Comparison of ENCODE assay signal across 8 cellular contexts in genomic region chr19:7868671-7869452, GRCh38. TPM values are rescaled to one million over a fixed set of nuclear protein-coding genes. Genes with fewer than 3 reads are reported as not detected.
DNase-seq lines count a peak whose midpoint lies in the region; TF ChIP-seq lines count a peak whose summit lies in the region.

No MANE protein-coding gene starts in this region.

- intact Hi-C loops in activated CD4-positive, alpha-beta T cell treated with anti-CD3 and anti-CD28 coated beads, Interleukin-2, amount 10 ng/mL, durations not matched to agents 24 days and 14 days (cut with micrococcal nuclease), result loop anchor here (1.0 to 2.0 kb wide), 3 partner anchors 34 to 51 kb away; partner anchors contain the start of genes MAP2K7 and SNAPC2
- intact Hi-C loops in dorsolateral prefrontal cortex (cut with DNase I), result loop anchor here (5.0 kb wide), 2 partner anchors 37 to 53 kb away; partner anchors contain the start of genes EVI5L (in 2 of the 2) and SNAPC2 (in 1 of the 2)

- peaks cover 30% of the 10 kb centered on the region for H3K4me1 Mint-ChIP-seq in activated CD4-positive, alpha-beta T cell treated with anti-CD3 and anti-CD28 coated beads, Interleukin-2, amount 10 ng/mL, durations not matched to agents 24 days and 14 days

- no peaks in the 10 kb centered on the region for H3K79me1 ChIP-seq in mesenchymal stem cell (replicated peaks; ENCODE audit: low read length, poor library complexity, severe bottlenecking)

- H3K4me2 ChIP-seq in mesenchymal stem cell (ENCODE audit: low read length, poor library complexity, severe bottlenecking), result peak overlapping the region; percentile 86

- no peak overlapping the region for H3K9ac ChIP-seq in mesenchymal stem cell (ENCODE audit: low read length)

- peaks cover 9% of the 10 kb centered on the region for H3K9me3 Mint-ChIP-seq in activated CD4-positive, alpha-beta T cell treated with anti-CD3 and anti-CD28 coated beads, Interleukin-2, amount 10 ng/mL, durations not matched to agents 24 days and 14 days

- no peak overlapping the region for H2AK5ac ChIP-seq in mesenchymal stem cell (ENCODE audit: low read length, severe bottlenecking)

- peaks cover 38% of the 10 kb centered on the region for H3K27me3 Mint-ChIP-seq in activated CD4-positive, alpha-beta T cell treated with anti-CD3 and anti-CD28 coated beads, Interleukin-2, amount 10 ng/mL, durations not matched to agents 24 days and 14 days

- H2BK5ac ChIP-seq in mesenchymal stem cell (ENCODE audit: low read depth, low read length, poor library complexity, severe bottlenecking), result no peak overlapping the region

- H3K9me3 ChIP-seq in MG63 (no peaks in the 10 kb centered on the region), mesenchymal stem cell (ENCODE audit: control insufficient read depth, low read length) (no peaks in the 10 kb centered on the region)

- H3K4me3 Mint-ChIP-seq in activated CD4-positive, alpha-beta T cell treated with anti-CD3 and anti-CD28 coated beads, Interleukin-2, amount 10 ng/mL, durations not matched to agents 24 days and 14 days, result peak overlapping the region; percentile 80

- DNase-seq in G401 (ENCODE audit: low spot score), result peak; percentile 64
- peak; percentile 96 for DNase-seq in H7
- DNase-seq in MG63, result peak; percentile 90
- peak; percentile 95 for DNase-seq in activated CD4-positive, alpha-beta T cell treated with anti-CD3 and anti-CD28 coated beads, Interleukin-2, amount 10 ng/mL, durations not matched to agents 24 days and 14 days
- DNase-seq in dorsolateral prefrontal cortex, result peak in 3 of 10 donors; percentile 51 to 79 (median 66)
- peak; percentile 68 for DNase-seq in mesenchymal stem cell
- peak; percentile 72 for DNase-seq in stimulated activated CD8-positive, alpha-beta memory T cell treated with anti-CD3 and anti-CD28 coated beads, Interleukin-12 subunit alpha, Interleukin-12 subunit beta, amount 100 ng/mL, for 4 hours (ENCODE audit: low read depth)
- no peak for DNase-seq in NCI-H1694 treated with DMSO at 0.1 percent for 48 hours (lab: John Stamatoyannopoulos, UW)

- no peak overlapping the region for H4K8ac ChIP-seq in mesenchymal stem cell (ENCODE audit: low read length)

- in situ Hi-C loops in G401 (cut with HindIII; ENCODE audit: low sequenced_read_pairs), result no loop called here

- peak overlapping the region; percentile 87 for H2AFZ ChIP-seq in mesenchymal stem cell (ENCODE audit: low read depth, low read length)

- peak overlapping the region in 1 of 2 experiments; percentile 50 for H3K18ac ChIP-seq in mesenchymal stem cell (ENCODE audit: low read depth in 1 of 2, low read length in 2 of 2)

- peaks cover 59% of the 10 kb centered on the region for H3K27me3 ChIP-seq in H7 (ENCODE audit: control insufficient read depth, insufficient read depth, low read length)
- H3K27me3 ChIP-seq in MG63, result peaks cover 15% of the 10 kb centered on the region
- H3K27me3 ChIP-seq in dorsolateral prefrontal cortex, result peaks cover 0 to 5% (median 0%) of the 10 kb centered on the region in 45 donors
- H3K27me3 ChIP-seq in mesenchymal stem cell (ENCODE audit: control insufficient read depth in 1 of 2, insufficient read depth in 1 of 2, low read length in 2 of 2), result peaks cover 24 to 54% of the 10 kb centered on the region in 2 experiments

- H3K27ac ChIP-seq in dorsolateral prefrontal cortex, result peak overlapping the region in 43 of 59 donors; percentile 9 to 79 (median 46)
- no peak overlapping the region for H3K27ac ChIP-seq in mesenchymal stem cell (ENCODE audit: low read length, poor library complexity, severe bottlenecking)

- H3K23ac ChIP-seq in mesenchymal stem cell (ENCODE audit: low read length in 2 of 2), result peak overlapping the region in 1 of 2 experiments; percentile 49

- peaks cover 44% of the 10 kb centered on the region for H3K4me1 ChIP-seq in mesenchymal stem cell (ENCODE audit: control insufficient read depth, insufficient read depth, low read depth, low read length)

- no peak overlapping the region for H3K4ac ChIP-seq in mesenchymal stem cell (ENCODE audit: low read depth in 1 of 2, low read length in 2 of 2)

- H3K4me3 ChIP-seq in H7 (ENCODE audit: insufficient read depth, low read depth, low read length) (peak overlapping the region; percentile 54), MG63 (peak overlapping the region; percentile 48), dorsolateral prefrontal cortex (peak overlapping the region; percentile 18 to 66 (median 49)), mesenchymal stem cell (ENCODE audit: insufficient read depth in 1 of 2, low read depth in 1 of 2, low read length in 2 of 2) (peak overlapping the region; percentile 60 to 61)

- H2BK12ac ChIP-seq in mesenchymal stem cell (ENCODE audit: low read length in 2 of 2), result peak overlapping the region in 1 of 2 experiments; percentile 60

- no peak overlapping the region for H4K91ac ChIP-seq in mesenchymal stem cell (ENCODE audit: low read length)

- WGBS in mesenchymal stem cell, result 2% methylated on average over 55 of the region's 67 CpGs

- peak overlapping the region; percentile 36 for H3K27ac Mint-ChIP-seq in activated CD4-positive, alpha-beta T cell treated with anti-CD3 and anti-CD28 coated beads, Interleukin-2, amount 10 ng/mL, durations not matched to agents 24 days and 14 days

- H3K36me3 Mint-ChIP-seq in activated CD4-positive, alpha-beta T cell treated with anti-CD3 and anti-CD28 coated beads, Interleukin-2, amount 10 ng/mL, durations not matched to agents 24 days and 14 days (ENCODE audit: low read depth), result no peaks in the 10 kb centered on the region

- peak overlapping the region in 1 of 2 experiments; percentile 39 for H3K14ac ChIP-seq in mesenchymal stem cell (ENCODE audit: low read length in 2 of 2)

- no peak overlapping the region for H2BK120ac ChIP-seq in mesenchymal stem cell (ENCODE audit: low read depth, low read length)

- peak; percentile 28 to 90 (median 72) for TF ChIP-seq CTCF in dorsolateral prefrontal cortex (IDR thresholded peaks at IDR 0.05 in 54 of 56, conservative IDR thresholded peaks at IDR 0.05 in 2 of 56; ENCODE audit: low read depth in 1 of 56, partially characterized antibody in 56 of 56)

- H2BK15ac ChIP-seq in mesenchymal stem cell (ENCODE audit: low read depth, poor library complexity, severe bottlenecking), result no peak overlapping the region

- H3K36me3 ChIP-seq in H7 (replicated peaks; ENCODE audit: control insufficient read depth, insufficient read depth, low read length) (no peaks in the 10 kb centered on the region), MG63 (no peaks in the 10 kb centered on the region), mesenchymal stem cell (ENCODE audit: control insufficient read depth in 1 of 2, insufficient read depth in 2 of 2, low read depth in 1 of 2, low read length in 2 of 2) (peaks cover 0 to 4% of the 10 kb centered on the region in 2 experiments)

RNA-seq across cellular contexts. Expression of gene PRR36, which starts 5.3 kb away (rescaled TPM):
- total RNA-seq in G401 (2014; rRNA removed; shearing (Covaris generic)), result 0.03 and 0.49 TPM in 2 replicates
- 0.14 and 0.22 TPM in 2 replicates for total RNA-seq in H7 (2014; rRNA removed; shearing (Covaris generic))
- total RNA-seq in MG63 (2014; rRNA removed; shearing (Covaris generic); ENCODE audit: low replicate concordance), result not detected in 2 replicates
- total RNA-seq in activated CD4-positive, alpha-beta T cell treated with anti-CD3 and anti-CD28 coated beads, Interleukin-2, amount 10 ng/mL, durations not matched to agents 24 days and 14 days, result 0.21 TPM in 2 replicates
- 10 to 100 TPM; 15.0 to 72.0 (median 46.3) TPM for total RNA-seq in dorsolateral prefrontal cortex
- polyA plus RNA-seq in mesenchymal stem cell (2013, experiment 1 of 2), result 0.32 TPM
- polyA plus RNA-seq in mesenchymal stem cell (2013, experiment 2 of 2), result 0.25 TPM

RNA-seq across cellular contexts. Expression of gene LRRC8E, which starts 19.4 kb away (rescaled TPM):
- total RNA-seq in G401 (2014; rRNA removed; shearing (Covaris generic)), result 0.49 TPM in 1 of 2 replicates, not detected in the other
- 1.6 and 4.0 TPM in 2 replicates for total RNA-seq in H7 (2014; rRNA removed; shearing (Covaris generic))
- 11.9 and 20.1 TPM in 2 replicates for total RNA-seq in MG63 (2014; rRNA removed; shearing (Covaris generic); ENCODE audit: low replicate concordance)
- total RNA-seq in activated CD4-positive, alpha-beta T cell treated with anti-CD3 and anti-CD28 coated beads, Interleukin-2, amount 10 ng/mL, durations not matched to agents 24 days and 14 days, result not detected in 2 replicates
- under 1 TPM in 4 of 120 experiments, not detected in 116; 0.15 to 0.20 (median 0.18) TPM for total RNA-seq in dorsolateral prefrontal cortex
- polyA plus RNA-seq in mesenchymal stem cell (2013, experiment 1 of 2), result 3.7 TPM
- polyA plus RNA-seq in mesenchymal stem cell (2013, experiment 2 of 2), result 4.0 TPM

RNA-seq across cellular contexts. Expression of gene MAP2K7, which starts 34.8 kb away (rescaled TPM):
- 14.2 and 16.2 TPM in 2 replicates for total RNA-seq in G401 (2014; rRNA removed; shearing (Covaris generic))
- 21.1 and 24.3 TPM in 2 replicates for total RNA-seq in H7 (2014; rRNA removed; shearing (Covaris generic))
- total RNA-seq in MG63 (2014; rRNA removed; shearing (Covaris generic); ENCODE audit: low replicate concordance), result 21.2 and 38.6 TPM in 2 replicates
- total RNA-seq in activated CD4-positive, alpha-beta T cell treated with anti-CD3 and anti-CD28 coated beads, Interleukin-2, amount 10 ng/mL, durations not matched to agents 24 days and 14 days, result 46.7 and 47.6 TPM in 2 replicates
- total RNA-seq in dorsolateral prefrontal cortex, result 10 to 100 TPM; 28.0 to 51.9 (median 39.4) TPM
- polyA plus RNA-seq in mesenchymal stem cell (2013, experiment 1 of 2), result 19.1 TPM
- 18.7 TPM for polyA plus RNA-seq in mesenchymal stem cell (2013, experiment 2 of 2)

RNA-seq across cellular contexts. Expression of gene EVI5L, which starts 38.8 kb away (rescaled TPM):
- 19.0 and 24.5 TPM in 2 replicates for total RNA-seq in G401 (2014; rRNA removed; shearing (Covaris generic))
- total RNA-seq in H7 (2014; rRNA removed; shearing (Covaris generic)), result 3.5 and 5.0 TPM in 2 replicates
- 21.4 and 31.0 TPM in 2 replicates for total RNA-seq in MG63 (2014; rRNA removed; shearing (Covaris generic); ENCODE audit: low replicate concordance)
- 4.3 and 5.2 TPM in 2 replicates for total RNA-seq in activated CD4-positive, alpha-beta T cell treated with anti-CD3 and anti-CD28 coated beads, Interleukin-2, amount 10 ng/mL, durations not matched to agents 24 days and 14 days
- total RNA-seq in dorsolateral prefrontal cortex, result 10 to 100 TPM; 47.6 to 92.0 (median 62.5) TPM
- 13.3 TPM for polyA plus RNA-seq in mesenchymal stem cell (2013, experiment 1 of 2)
- polyA plus RNA-seq in mesenchymal stem cell (2013, experiment 2 of 2), result 13.1 TPM

RNA-seq across cellular contexts. Expression of gene TGFBR3L, which starts 45.8 kb away (rescaled TPM):
- total RNA-seq in G401 (2014; rRNA removed; shearing (Covaris generic)), result not detected in 2 replicates
- total RNA-seq in H7 (2014; rRNA removed; shearing (Covaris generic)), result 1.7 TPM in 1 of 2 replicates, not detected in the other
- total RNA-seq in MG63 (2014; rRNA removed; shearing (Covaris generic); ENCODE audit: low replicate concordance), result 0.46 TPM in 1 of 2 replicates, not detected in the other
- total RNA-seq in activated CD4-positive, alpha-beta T cell treated with anti-CD3 and anti-CD28 coated beads, Interleukin-2, amount 10 ng/mL, durations not matched to agents 24 days and 14 days, result 5.3 and 8.5 TPM in 2 replicates
- 10 to 100 TPM in 119 of 120 experiments, 1 to 10 TPM in 1; 9.8 to 66.3 (median 34.6) TPM for total RNA-seq in dorsolateral prefrontal cortex
- 3.1 TPM for polyA plus RNA-seq in mesenchymal stem cell (2013, experiment 1 of 2)
- 2.7 TPM for polyA plus RNA-seq in mesenchymal stem cell (2013, experiment 2 of 2)

Comparison
In these comparisons a context has a peak if more than half of its experiments do, and no peak if none do; other contexts are left out.
1. RNA of gene PRR36, which starts 5.3 kb away (total RNA-seq): 15.0 to 72.0 TPM in dorsolateral prefrontal cortex; 0.21 TPM in activated CD4-positive, alpha-beta T cell treated with anti-CD3 and anti-CD28 coated beads, Interleukin-2, amount 10 ng/mL, durations not matched to agents 24 days and 14 days, 0.14 to 0.22 TPM in H7, 0.03 to 0.49 TPM in G401 and not detected in MG63; every median in the first group is over 10 times any median in the second.
2. Peak in every context shown above with its lines, with median percentiles within 50 percentile points of each other: H3K4me3 ChIP-seq.